Comparison of ENCODE assay signal across 10 cellular contexts in the genomic region with DNA sequence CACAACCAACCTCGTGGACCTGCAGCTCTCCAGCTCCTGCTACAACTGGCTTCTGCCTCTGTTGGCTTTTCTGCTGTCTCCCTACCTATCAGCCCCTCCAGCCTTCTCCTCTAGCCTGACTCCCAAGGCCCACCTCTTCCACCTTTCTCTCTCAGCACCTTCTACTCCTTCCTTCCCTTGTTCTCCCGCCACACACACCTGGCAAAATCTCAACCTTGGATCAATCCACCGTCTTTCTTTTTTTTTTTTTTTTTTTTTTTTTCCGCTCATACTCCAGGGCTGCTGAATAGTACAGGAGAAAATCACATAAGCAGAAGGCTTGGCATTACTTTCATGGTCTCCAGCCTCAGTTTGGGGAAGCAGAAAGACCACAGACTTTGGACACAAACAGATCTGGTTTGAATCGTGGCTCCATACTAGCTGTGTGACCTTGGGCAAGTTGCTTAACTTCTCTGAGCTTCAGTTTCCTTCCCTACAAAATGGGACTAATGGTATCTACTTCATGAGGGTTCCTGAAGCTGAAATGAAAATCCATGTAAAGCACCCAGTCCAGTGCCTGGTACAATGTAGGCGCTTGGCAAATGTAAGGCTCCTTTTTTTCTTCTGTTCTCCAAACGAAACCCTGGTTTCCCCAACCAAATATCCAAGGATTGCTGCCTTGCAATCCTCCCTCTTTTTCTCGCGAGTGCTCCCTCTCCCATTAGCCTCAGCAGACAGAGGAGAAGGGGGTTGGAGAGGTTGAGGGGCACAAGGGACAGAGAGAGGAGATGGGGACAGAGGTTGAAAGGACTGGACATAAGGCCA. TPM values are rescaled to one million over a fixed set of nuclear protein-coding genes. Genes with fewer than 3 reads are reported as not detected.
DNase-seq lines count a peak whose midpoint lies in the region; ATAC-seq and TF ChIP-seq lines count a peak whose summit lies in the region.
"Had no signal": no experiment of that assay in that cellular context is flagged by ENCODE, and none has a peak within 500 bp of the region (broad histone marks: within the 10 kb centered on the region; RNA-seq: fewer than 3 reads in every experiment).

No MANE protein-coding gene starts in this region.

- no peak overlapping the region for H3K4me3 ChIP-seq in CD4-positive, alpha-beta memory T cell (ENCODE audit: low read length in 2 of 2)
- H3K4me3 ChIP-seq in RWPE2 (ENCODE audit: severe bottlenecking) = peak overlapping the region; percentile 71
- H3K4me3 ChIP-seq in fibroblast of pulmonary artery (replicated peaks; ENCODE audit: low read depth, low read length) = peak overlapping the region; percentile 62
- H3K4me3 ChIP-seq in parathyroid adenoma (ENCODE audit: low read depth, low read length) = peak overlapping the region; percentile 57
- H3K4me3 ChIP-seq in OCI-LY7 (ENCODE audit: low read depth, low read length, poor library complexity, severe bottlenecking) = no peak overlapping the region
- H3K4me3 ChIP-seq: GM12878 had no signal

- ATAC-seq in RWPE2 (ENCODE audit: low read depth) = no peak
- no peak for ATAC-seq in omental fat pad (ENCODE audit: low FRiP score)
- ATAC-seq in GM18868 (IDR thresholded peaks at IDR 0.05; ENCODE audit: unreplicated experiment) = no peak
- ATAC-seq: GM12878 had no signal

- no peaks in the 10 kb centered on the region for H3K27me3 ChIP-seq in CD4-positive, alpha-beta memory T cell (ENCODE audit: insufficient read depth, low read length)
- no peaks in the 10 kb centered on the region for H3K27me3 ChIP-seq in RWPE2 (ENCODE audit: insufficient read depth, poor library complexity, severe bottlenecking)
- no peaks in the 10 kb centered on the region for H3K27me3 ChIP-seq in parathyroid adenoma (ENCODE audit: control insufficient read depth, insufficient read depth, low read length)

- no peaks in the 10 kb centered on the region for H3K9me3 ChIP-seq in CD4-positive, alpha-beta memory T cell (ENCODE audit: control insufficient read depth in 1 of 2, low read length in 2 of 2)
- H3K9me3 ChIP-seq in RWPE2 (ENCODE audit: severe bottlenecking) (no peaks in the 10 kb centered on the region), parathyroid adenoma (ENCODE audit: control insufficient read depth, low read length) (no peaks in the 10 kb centered on the region), OCI-LY7 (ENCODE audit: low read length) (no peaks in the 10 kb centered on the region)

- H2AFZ ChIP-seq in parathyroid adenoma = peak overlapping the region; percentile 74
- no peak overlapping the region for H2AFZ ChIP-seq in OCI-LY7 (ENCODE audit: low read length)

- no peak overlapping the region for H3K27ac ChIP-seq in CD4-positive, alpha-beta memory T cell (ENCODE audit: low read depth, low read length)
- H3K27ac ChIP-seq in RWPE2 (ENCODE audit: poor library complexity, severe bottlenecking) (no peak overlapping the region), parathyroid adenoma (peak overlapping the region; percentile 22), OCI-LY7 (ENCODE audit: low read depth, low read length, poor library complexity, severe bottlenecking) (no peak overlapping the region)

- TF ChIP-seq CTCF in RWPE2 (IDR thresholded peaks at IDR 0.05; ENCODE audit: poor library complexity, severe bottlenecking) (no peak), fibroblast of pulmonary artery (IDR thresholded peaks at IDR 0.05; ENCODE audit: low read length, missing control alignments) (no peak), parathyroid adenoma (IDR thresholded peaks at IDR 0.05) (no peak), OCI-LY7 (conservative IDR thresholded peaks at IDR 0.05; ENCODE audit: low read length) (no peak), omental fat pad (IDR thresholded peaks at IDR 0.05) (no peak)

- H3K9me3 Mint-ChIP-seq in CD4-positive, alpha-beta memory T cell = peaks cover 0 to 5% (median 0%) of the 10 kb centered on the region in 8 donors

- H3K27me3 Mint-ChIP-seq in CD4-positive, alpha-beta memory T cell = peaks cover 11 to 18% of the 10 kb centered on the region in 2 donors

- H3K27ac Mint-ChIP-seq in CD4-positive, alpha-beta memory T cell = no peak overlapping the region

- CTCF ChIA-PET in CD4-positive, alpha-beta memory T cell (lab: Charles Lee; ENCODE audit: partially characterized antibody) = no interaction called here
- CTCF ChIA-PET in OCI-LY7 (lab: Charles Lee; ENCODE audit: unreplicated experiment) = no interaction called here

- H3K4me1 Mint-ChIP-seq in CD4-positive, alpha-beta memory T cell = peaks cover 0 to 6% (median 1%) of the 10 kb centered on the region in 4 donors

- intact Hi-C loops in CD4-positive, alpha-beta memory T cell (cut with micrococcal nuclease) = no loop called here
- intact Hi-C loops in OCI-LY7 (cut with micrococcal nuclease; ENCODE audit: unreplicated experiment) = no loop called here

- H3K79me2 ChIP-seq in parathyroid adenoma (peaks cover 14% of the 10 kb centered on the region), OCI-LY7 (ENCODE audit: insufficient read depth, low read depth, low read length) (no peaks in the 10 kb centered on the region)

- no peaks in the 10 kb centered on the region for H3K9me2 ChIP-seq in OCI-LY7 (ENCODE audit: insufficient read depth, low read length)

- no peaks in the 10 kb centered on the region for H3K36me3 ChIP-seq in CD4-positive, alpha-beta memory T cell (ENCODE audit: insufficient read depth, low read length)
- H3K36me3 ChIP-seq in RWPE2 (ENCODE audit: low read depth) (no peaks in the 10 kb centered on the region), parathyroid adenoma (ENCODE audit: control insufficient read depth, insufficient read depth, low read length) (no peaks in the 10 kb centered on the region), OCI-LY7 (ENCODE audit: insufficient read depth, low read length) (no peaks in the 10 kb centered on the region)

- H3K4me1 ChIP-seq in CD4-positive, alpha-beta memory T cell (ENCODE audit: insufficient read depth, low read length) = no peaks in the 10 kb centered on the region
- H3K4me1 ChIP-seq in RWPE2 (ENCODE audit: insufficient read depth, poor library complexity, severe bottlenecking) = no peaks in the 10 kb centered on the region
- H3K4me1 ChIP-seq in parathyroid adenoma = peaks cover 3% of the 10 kb centered on the region
- no peaks in the 10 kb centered on the region for H3K4me1 ChIP-seq in OCI-LY7 (ENCODE audit: insufficient read depth, low read length, poor library complexity, severe bottlenecking)

- H4K20me1 ChIP-seq in OCI-LY7 (ENCODE audit: insufficient read depth, low read length) = no peaks in the 10 kb centered on the region

- no peaks in the 10 kb centered on the region for H3K36me3 Mint-ChIP-seq in CD4-positive, alpha-beta memory T cell

- DNase-seq in CD4-positive, alpha-beta memory T cell = no peak
- DNase-seq in RWPE2 (ENCODE audit: low spot score) = no peak
- no peak for DNase-seq in fibroblast of pulmonary artery (ENCODE audit: low read depth)
- DNase-seq in OCI-LY7 (ENCODE audit: low spot score) = no peak
- no peak for DNase-seq in omental fat pad (ENCODE audit: low spot score)
- no peak for DNase-seq in stimulated activated CD4-positive, alpha-beta T cell treated with anti-CD3 and anti-CD28 coated beads, Interleukin-4, amount 100 ng/mL, for 1 hour
- DNase-seq: activated CD4-positive, alpha-beta T cell treated with anti-CD3 and anti-CD28 coated beads, Interleukin-2, amount 50 U/mL, for 1 hour had no signal

- peak overlapping the region; percentile 76 for H3K4me2 ChIP-seq in parathyroid adenoma (ENCODE audit: low read length)
- no peak overlapping the region for H3K4me2 ChIP-seq in OCI-LY7 (ENCODE audit: low read length)

- H3K9ac ChIP-seq in parathyroid adenoma = no peak overlapping the region

- BruUV-seq in OCI-LY7 (replicated peaks; lab: Mats Ljungman, UMichigan) = no TSS peak

- POLR2A ChIA-PET in CD4-positive, alpha-beta memory T cell (lab: Charles Lee; ENCODE audit: partially characterized antibody) = no interaction called here
- POLR2A ChIA-PET in OCI-LY7 (lab: Charles Lee) = no interaction called here

- peak overlapping the region in 7 of 8 donors; percentile 11 to 77 (median 50) for H3K4me3 Mint-ChIP-seq in CD4-positive, alpha-beta memory T cell

RNA-seq across cellular contexts. Expression of a gene that starts 1.7 kb away (rescaled TPM):
- total RNA-seq in CD4-positive, alpha-beta memory T cell = under 1 TPM in 1 of 2 experiments, not detected in 1; 0.11 TPM
- 1 to 10 TPM in 1 of 2 donors, under 1 TPM in 1; 0.80 to 1.2 TPM for polyA plus RNA-seq in CD4-positive, alpha-beta memory T cell
- 0.15 and 0.16 TPM in 2 replicates for total RNA-seq in OCI-LY7 (2014; rRNA removed; shearing (Covaris generic))
- total RNA-seq in OCI-LY7 (2022) (0.07 and 0.08 TPM in 2 replicates), omental fat pad (1 to 10 TPM; 2.0 to 3.0 (median 2.2) TPM)

RNA-seq across cellular contexts. Expression of a gene that starts 35.7 kb away (rescaled TPM):
- 10 to 100 TPM; 41.7 to 45.1 TPM for total RNA-seq in CD4-positive, alpha-beta memory T cell
- polyA plus RNA-seq in CD4-positive, alpha-beta memory T cell = 10 to 100 TPM; 22.8 to 34.7 TPM
- 45.1 and 45.7 TPM in 2 replicates for total RNA-seq in OCI-LY7 (2014; rRNA removed; shearing (Covaris generic))
- total RNA-seq in OCI-LY7 (2022) (63.4 and 71.5 TPM in 2 replicates), omental fat pad (10 to 100 TPM; 23.8 to 41.2 (median 30.2) TPM)

RNA-seq across cellular contexts. Expression of a gene that starts 54.2 kb away (rescaled TPM):
- total RNA-seq in CD4-positive, alpha-beta memory T cell = 10 to 100 TPM; 39.2 to 42.1 TPM
- polyA plus RNA-seq in CD4-positive, alpha-beta memory T cell = 10 to 100 TPM; 65.8 to 78.1 TPM
- total RNA-seq in OCI-LY7 (2014; rRNA removed; shearing (Covaris generic)) = 14.6 and 19.8 TPM in 2 replicates
- total RNA-seq in OCI-LY7 (2022) = 29.3 and 30.7 TPM in 2 replicates
- 10 to 100 TPM; 14.8 to 29.9 (median 17.4) TPM for total RNA-seq in omental fat pad

Comparison
In these comparisons a context has a peak if more than half of its experiments do, and no peak if none do; other contexts are left out.
1. H3K4me3 ChIP-seq: peak in RWPE2 (single experiment), fibroblast of pulmonary artery (single experiment) and parathyroid adenoma (single experiment); none in CD4-positive, alpha-beta memory T cell (0 of 2) and OCI-LY7 (single experiment).